Comparison of ENCODE assay signal across 1 cellular context in the genomic region with DNA sequence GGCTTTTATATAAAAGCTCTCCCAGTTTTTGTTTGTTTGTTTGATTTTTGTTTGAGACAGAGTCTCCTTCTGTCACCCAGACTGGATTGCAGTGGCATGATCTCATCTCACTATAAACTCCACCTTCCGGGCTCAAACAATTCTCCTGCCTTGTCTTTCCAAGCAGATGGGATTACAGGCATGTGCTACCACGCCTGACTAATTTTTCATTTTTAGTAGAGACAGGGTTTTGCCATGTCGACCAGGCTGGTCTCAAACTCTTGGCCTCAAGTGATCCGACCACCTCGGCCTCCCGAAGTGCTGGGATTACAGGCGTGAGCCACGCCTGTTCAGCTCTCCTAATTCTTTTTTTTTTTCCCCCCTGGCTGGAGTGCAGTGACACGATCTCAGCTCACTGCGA.
TF ChIP-seq lines count a peak whose summit lies in the region.

No MANE protein-coding gene starts in this region.

TF ChIP-seq in HepG2, 621 proteins besides CTCF, POLR2A, EP300 and RAD21 (continued from another document):
- TF ChIP-seq, protein P1, sequence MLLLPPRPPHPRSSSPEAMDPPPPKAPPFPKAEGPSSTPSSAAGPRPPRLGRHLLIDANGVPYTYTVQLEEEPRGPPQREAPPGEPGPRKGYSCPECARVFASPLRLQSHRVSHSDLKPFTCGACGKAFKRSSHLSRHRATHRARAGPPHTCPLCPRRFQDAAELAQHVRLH (CRISPR knock-in tag; IDR thresholded peaks at IDR 0.05; ENCODE audit: borderline replicate concordance, low read depth): no peak
- TF ChIP-seq RFX3 (CRISPR knock-in tag; IDR thresholded peaks at IDR 0.05): no peak
